Comparison of ENCODE assay signal across 1 cellular context in the genomic region with DNA sequence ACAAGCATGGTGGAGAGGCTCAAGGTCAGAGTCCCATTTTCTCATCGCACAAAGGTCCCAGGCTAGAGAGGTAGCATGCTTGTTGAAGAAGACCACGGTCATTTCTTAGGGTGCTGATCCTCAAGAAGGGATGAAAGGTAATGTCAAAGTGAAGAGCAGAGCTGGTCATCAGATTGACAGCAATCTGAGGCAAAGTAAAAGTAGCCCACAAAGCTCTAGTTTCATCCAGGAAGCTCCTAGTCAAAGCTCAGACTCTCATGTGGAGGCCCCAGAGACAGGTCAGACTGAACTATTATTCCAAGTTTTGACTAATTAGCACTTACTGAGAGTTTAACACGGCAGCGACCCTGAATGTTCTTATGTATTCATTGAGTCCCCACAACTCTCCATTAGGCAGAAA.
TF ChIP-seq lines count a peak whose summit lies in the region.

No MANE protein-coding gene starts in this region.

TF ChIP-seq in GM23338, 12 proteins besides CTCF, POLR2A, EP300 and RAD21:
- TF ChIP-seq ZNF462 (CRISPR knock-in tag; IDR thresholded peaks at IDR 0.05) (no peak), ZNF114 (CRISPR knock-in tag; IDR thresholded peaks at IDR 0.05) (no peak), EZH2 (IDR thresholded peaks at IDR 0.05; ENCODE audit: low read depth, unreplicated experiment) (no peak), REST (IDR thresholded peaks at IDR 0.05; ENCODE audit: unreplicated experiment) (no peak), POLR2AphosphoS5 (IDR thresholded peaks at IDR 0.05; ENCODE audit: low read depth) (no peak), ETS1 (IDR thresholded peaks at IDR 0.05) (no peak), EZH2phosphoT487 (IDR thresholded peaks at IDR 0.05; ENCODE audit: unreplicated experiment) (no peak), NANOG (IDR thresholded peaks at IDR 0.05; ENCODE audit: borderline replicate concordance) (no peak), CREB1 (CRISPR knock-in tag; IDR thresholded peaks at IDR 0.05; ENCODE audit: low read depth) (no peak), ZNF331 (CRISPR knock-in tag; IDR thresholded peaks at IDR 0.05; ENCODE audit: low read depth) (no peak), JUNB (IDR thresholded peaks at IDR 0.05; ENCODE audit: unreplicated experiment) (no peak), STAT1 (IDR thresholded peaks at IDR 0.05; ENCODE audit: unreplicated experiment) (no peak)
TF ChIP-seq in GM23338: peak in this region for 0.
